In genomic region chr2:37768491-37768925, GRCh38 we compare ENCODE assay signal across 10 cellular contexts.
DNase-seq lines count a peak whose midpoint lies in the region; ATAC-seq, FAIRE-seq and TF ChIP-seq lines count a peak whose summit lies in the region.
"Had no signal": no experiment of that assay in that cellular context is flagged by ENCODE, and none has a peak within 500 bp of the region (broad histone marks: within the 10 kb centered on the region; RNA-seq: fewer than 3 reads in every experiment).

No MANE protein-coding gene starts in this region.

- H3K9me3 ChIP-seq in mesodermal cell (ENCODE audit: control insufficient read depth, low read length), result peaks cover 16% of the 10 kb centered on the region

- H3K27me3 Mint-ChIP-seq in activated CD4-positive, alpha-beta memory T cell treated with anti-CD3 and anti-CD28 coated beads, Interleukin-2, amount 10 ng/mL, durations not matched to agents 7 days and 5 days, result no peaks in the 10 kb centered on the region

- peaks cover 68% of the 10 kb centered on the region for H3K4me1 ChIP-seq in mesodermal cell (ENCODE audit: control insufficient read depth, insufficient read depth, low read length, poor library complexity, severe bottlenecking)

- H3K36me3 Mint-ChIP-seq in activated CD4-positive, alpha-beta memory T cell treated with anti-CD3 and anti-CD28 coated beads, Interleukin-2, amount 10 ng/mL, durations not matched to agents 7 days and 5 days (ENCODE audit: low read depth), result peaks cover 2% of the 10 kb centered on the region

- H3K9me3 Mint-ChIP-seq in activated CD4-positive, alpha-beta memory T cell treated with anti-CD3 and anti-CD28 coated beads, Interleukin-2, amount 10 ng/mL, durations not matched to agents 7 days and 5 days, result peaks cover 6% of the 10 kb centered on the region

- H3K4me3 Mint-ChIP-seq in activated CD4-positive, alpha-beta memory T cell treated with anti-CD3 and anti-CD28 coated beads, Interleukin-2, amount 10 ng/mL, durations not matched to agents 7 days and 5 days, result no peak overlapping the region

- peaks cover 4% of the 10 kb centered on the region for H3K4me1 Mint-ChIP-seq in activated CD4-positive, alpha-beta memory T cell treated with anti-CD3 and anti-CD28 coated beads, Interleukin-2, amount 10 ng/mL, durations not matched to agents 7 days and 5 days

- no peaks in the 10 kb centered on the region for H3K27me3 ChIP-seq in bronchial epithelial cell (ENCODE audit: control insufficient read depth, insufficient read depth, low read length)

- TF ChIP-seq CTCF in bronchial epithelial cell (IDR thresholded peaks at IDR 0.05; ENCODE audit: insufficient read depth, low read length, severe bottlenecking), result no peak

- intact Hi-C loops in Right ventricle myocardium superior (cut with DNase I), result no loop called here
- intact Hi-C loops in cardiac septum (cut with DNase I), result no loop called here

- FAIRE-seq in bronchial epithelial cell (lab: Jason Lieb, UNC), result no peak
- FAIRE-seq: K562 had no signal

- DNase-seq in Right ventricle myocardium superior, result no peak
- no peak for DNase-seq in cardiac septum (ENCODE audit: low spot score)
- DNase-seq in bronchial epithelial cell (ENCODE audit: low read depth), result peak; percentile 55
- DNase-seq in activated CD4-positive, alpha-beta memory T cell treated with anti-CD3 and anti-CD28 coated beads, Interleukin-2, amount 10 ng/mL, durations not matched to agents 7 days and 5 days, result no peak
- DNase-seq in activated CD8-positive, alpha-beta memory T cell treated with anti-CD3 and anti-CD28 coated beads for 24 hours, result no peak
- DNase-seq: C1 segment of cervical spinal cord had no signal

- ATAC-seq in Right ventricle myocardium superior (ENCODE audit: poor library complexity), result peak; percentile 92
- no peak for ATAC-seq in HG02981 (IDR thresholded peaks at IDR 0.05; ENCODE audit: unreplicated experiment)
- no peak for ATAC-seq in HG02870 (IDR thresholded peaks at IDR 0.05; ENCODE audit: unreplicated experiment)
- ATAC-seq: K562 had no signal

- 100% methylated on average over 2 of the region's 4 CpGs; no CpG with 5 or more reads in 1 of the 2 experiments for WGBS in mesodermal cell (ENCODE audit: insufficient coverage in 2 of 2), 2 experiments

- H3K27ac Mint-ChIP-seq in activated CD4-positive, alpha-beta memory T cell treated with anti-CD3 and anti-CD28 coated beads, Interleukin-2, amount 10 ng/mL, durations not matched to agents 7 days and 5 days, result no peak overlapping the region

- peak overlapping the region; percentile 69 for H3K27ac ChIP-seq in mesodermal cell (ENCODE audit: low read depth, low read length, severe bottlenecking)

- H3K4me3 ChIP-seq in bronchial epithelial cell (ENCODE audit: low read depth, low read length), result no peak overlapping the region
- no peak overlapping the region for H3K4me3 ChIP-seq in mesodermal cell (ENCODE audit: extremely low read depth, insufficient read depth, low read length, poor library complexity, severe bottlenecking)
- H3K4me3 ChIP-seq: K562 had no signal

- H3K36me3 ChIP-seq in bronchial epithelial cell (ENCODE audit: control insufficient read depth, insufficient read depth, low read length) (no peaks in the 10 kb centered on the region), mesodermal cell (ENCODE audit: control insufficient read depth, insufficient read depth, low read length) (no peaks in the 10 kb centered on the region)

- POLR2A ChIA-PET in activated CD4-positive, alpha-beta memory T cell treated with anti-CD3 and anti-CD28 coated beads, Interleukin-2, amount 10 ng/mL, durations not matched to agents 7 days and 5 days (lab: Charles Lee), result no interaction called here

- CTCF ChIA-PET in activated CD4-positive, alpha-beta memory T cell treated with anti-CD3 and anti-CD28 coated beads, Interleukin-2, amount 10 ng/mL, durations not matched to agents 7 days and 5 days (lab: Charles Lee), result no interaction called here
